1 cellular context compared by ENCODE assay signal in the genomic region with DNA sequence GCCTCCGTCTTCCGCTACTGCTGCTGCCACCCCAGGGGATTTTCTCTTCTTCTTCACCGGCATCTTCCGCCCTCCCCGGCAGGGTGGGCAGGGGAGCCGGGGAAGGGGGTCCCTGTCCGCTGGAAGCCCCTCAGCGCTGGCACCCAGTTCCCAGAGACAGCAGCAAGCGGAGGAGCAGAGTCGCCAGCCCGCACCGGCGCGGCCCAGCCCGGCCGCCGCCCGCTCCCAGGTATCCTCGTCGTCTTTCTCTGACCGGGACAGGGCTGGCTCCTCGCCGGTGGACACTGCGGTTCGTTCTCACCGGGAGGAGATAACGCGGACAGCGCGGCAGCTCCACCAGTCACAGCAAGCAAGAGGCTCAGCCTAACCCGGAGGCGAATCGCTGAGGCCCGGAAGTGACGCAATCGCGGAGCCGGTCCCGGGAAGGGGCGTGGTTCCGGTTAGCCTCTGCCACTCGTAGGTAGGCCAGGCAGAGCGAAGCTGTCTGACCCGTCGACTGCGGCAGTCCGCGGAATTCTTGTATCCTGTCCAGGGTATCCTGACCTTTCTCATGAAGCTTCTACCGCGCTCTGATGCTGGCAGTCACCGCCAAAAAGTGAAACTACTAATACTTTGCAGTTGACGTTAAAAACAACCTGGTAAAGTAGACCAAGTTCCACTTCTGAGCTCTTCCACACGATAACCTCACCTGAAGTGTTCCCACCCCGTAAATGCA.
TF ChIP-seq lines count a peak whose summit lies in the region.

DCUN1D5 (minus strand) TSS at position 351 of the 715 bp plus-strand sequence; CDS start at position 63, 288 bp downstream.

TF ChIP-seq in K562, 482 proteins besides CTCF, POLR2A, EP300 and RAD21 (continued from another document and continues in another):
- TF ChIP-seq MGA (IDR thresholded peaks at IDR 0.05) (no peak; the same call in none of the 2 replicates), HEY1 (CRISPR knock-in tag; IDR thresholded peaks at IDR 0.05; ENCODE audit: borderline replicate concordance) (no peak), THRAP3 (IDR thresholded peaks at IDR 0.05; ENCODE audit: borderline replicate concordance) (0 out of 2 replicates have a peak, but pooled peaks have one; percentile 6), ZNF699 (CRISPR knock-in tag; IDR thresholded peaks at IDR 0.05; ENCODE audit: insufficient replicate concordance) (no peak), ZNF445 (CRISPR knock-in tag; IDR thresholded peaks at IDR 0.05; ENCODE audit: low read depth) (no peak), TBP (optimal IDR thresholded peaks at IDR 0.05; ENCODE audit: low read depth, low read length) (peak; percentile 83), MEF2D (tag; conservative IDR thresholded peaks at IDR 0.05; ENCODE audit: low read depth) (no peak), FOXP1 (CRISPR knock-in tag; IDR thresholded peaks at IDR 0.05) (0 out of 2 replicates have a peak, but pooled peaks have one; percentile 54), NCOA2 (IDR thresholded peaks at IDR 0.05; ENCODE audit: partially characterized antibody in 2 of 2) (no peak), ZNF77 (CRISPR knock-in tag; IDR thresholded peaks at IDR 0.05) (no peak), ZBED1 (IDR thresholded peaks at IDR 0.05) (no peak), MYNN (IDR thresholded peaks at IDR 0.05) (no peak), MYNN (CRISPR knock-in tag; IDR thresholded peaks at IDR 0.05) (no peak), TCF7L2 (IDR thresholded peaks at IDR 0.05; ENCODE audit: low read depth, low read length) (no peak), RBM22 (IDR thresholded peaks at IDR 0.05; ENCODE audit: low read depth, low read length, poor library complexity, severe bottlenecking) (no peak), RREB1 (CRISPR knock-in tag; IDR thresholded peaks at IDR 0.05) (no peak), ZNF41 (CRISPR knock-in tag; conservative IDR thresholded peaks at IDR 0.05) (no peak), AFF1 (IDR thresholded peaks at IDR 0.05; ENCODE audit: low read depth in 1 of 2, partially characterized antibody in 2 of 2) (no peak)
- TF ChIP-seq, protein P1, sequence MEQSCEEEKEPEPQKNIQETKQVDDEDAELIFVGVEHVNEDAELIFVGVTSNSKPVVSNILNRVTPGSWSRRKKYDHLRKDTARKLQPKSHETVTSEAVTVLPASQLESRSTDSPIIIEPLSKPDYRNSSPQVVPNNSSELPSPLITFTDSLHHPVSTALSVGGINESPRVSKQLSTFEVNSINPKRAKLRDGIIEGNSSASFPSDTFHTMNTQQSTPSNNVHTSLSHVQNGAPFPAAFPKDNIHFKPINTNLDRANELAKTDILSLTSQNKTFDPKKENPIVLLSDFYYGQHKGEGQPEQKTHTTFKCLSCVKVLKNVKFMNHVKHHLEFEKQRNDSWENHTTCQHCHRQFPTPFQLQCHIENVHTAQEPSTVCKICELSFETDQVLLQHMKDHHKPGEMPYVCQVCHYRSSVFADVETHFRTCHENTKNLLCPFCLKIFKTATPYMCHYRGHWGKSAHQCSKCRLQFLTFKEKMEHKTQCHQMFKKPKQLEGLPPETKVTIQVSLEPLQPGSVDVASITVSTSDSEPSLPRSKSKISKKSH (CRISPR knock-in tag; IDR thresholded peaks at IDR 0.05): no peak
- TF ChIP-seq, protein P2, sequence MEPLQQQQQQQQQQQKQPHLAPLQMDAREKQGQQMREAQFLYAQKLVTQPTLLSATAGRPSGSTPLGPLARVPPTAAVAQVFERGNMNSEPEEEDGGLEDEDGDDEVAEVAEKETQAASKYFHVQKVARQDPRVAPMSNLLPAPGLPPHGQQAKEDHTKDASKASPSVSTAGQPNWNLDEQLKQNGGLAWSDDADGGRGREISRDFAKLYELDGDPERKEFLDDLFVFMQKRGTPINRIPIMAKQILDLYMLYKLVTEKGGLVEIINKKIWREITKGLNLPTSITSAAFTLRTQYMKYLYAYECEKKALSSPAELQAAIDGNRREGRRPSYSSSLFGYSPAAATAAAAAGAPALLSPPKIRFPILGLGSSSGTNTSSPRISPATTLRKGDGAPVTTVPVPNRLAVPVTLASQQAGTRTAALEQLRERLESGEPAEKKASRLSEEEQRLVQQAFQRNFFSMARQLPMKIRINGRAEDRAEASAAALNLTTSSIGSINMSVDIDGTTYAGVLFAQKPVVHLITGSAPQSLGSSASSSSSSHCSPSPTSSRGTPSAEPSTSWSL (CRISPR knock-in tag; IDR thresholded peaks at IDR 0.05; ENCODE audit: borderline replicate concordance): 0 out of 2 replicates have a peak, but pooled peaks have one; percentile 4
